In the genomic region with DNA sequence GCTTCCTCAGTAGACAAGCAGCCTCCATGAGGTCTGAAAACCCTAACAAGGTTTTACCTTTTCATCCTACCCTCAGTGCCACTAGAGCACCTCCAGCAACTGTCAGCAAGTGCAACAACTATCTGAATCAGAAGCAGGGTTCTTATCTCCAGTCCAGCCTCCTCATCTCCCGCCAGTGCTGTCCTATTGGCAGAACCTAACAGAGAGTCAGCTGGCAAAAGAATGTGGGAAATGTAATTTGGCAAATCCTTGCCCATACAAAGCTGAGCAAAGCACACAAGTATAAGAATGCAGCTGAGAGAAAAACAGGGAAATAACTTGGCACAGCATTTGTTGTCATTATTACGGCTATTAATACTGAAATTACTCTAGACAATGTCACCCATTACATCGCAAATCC, we compare ENCODE assay signal across 23 cellular contexts.
DNase-seq lines count a peak whose midpoint lies in the region; ATAC-seq and TF ChIP-seq lines count a peak whose summit lies in the region.
"Had no signal": no experiment of that assay in that cellular context is flagged by ENCODE, and none has a peak within 500 bp of the region (broad histone marks: within the 10 kb centered on the region; RNA-seq: fewer than 3 reads in every experiment).

No MANE protein-coding gene starts in this region.

- no peak overlapping the region for H3K23ac ChIP-seq in mesendoderm (ENCODE audit: low read length)

- H2BK5ac ChIP-seq in mesendoderm (ENCODE audit: low read length): no peak overlapping the region

- H3K4me1 ChIP-seq in mesendoderm (ENCODE audit: control insufficient read depth, low read depth, low read length) (no peaks in the 10 kb centered on the region), mucosa of descending colon (ENCODE audit: low read depth) (no peaks in the 10 kb centered on the region), gastroesophageal sphincter (no peaks in the 10 kb centered on the region)

- no peak overlapping the region for H3K56ac ChIP-seq in mesendoderm (ENCODE audit: low read length)

- DNase-seq in AG10803 (ENCODE audit: low read depth): peak; percentile 85
- DNase-seq in RPMI7951 (ENCODE audit: low read depth): peak; percentile 12
- peak; percentile 39 to 45 for DNase-seq in dermis microvascular lymphatic vessel endothelial cell (ENCODE audit: low read depth in 2 of 2)
- peak; percentile 7 for DNase-seq in mesendoderm
- DNase-seq in mucosa of descending colon: no peak
- DNase-seq: activated CD4-positive, alpha-beta T cell treated with anti-CD3 and anti-CD28 coated beads for 4 hours; AML-193; CD8-positive, alpha-beta memory T cell; DMS153; GF-D8; HCEC 1CT; NCI-H187; NCI-H774; SHP77 treated with DMSO at 0.1 percent for 48 hours; stimulated activated CD4-positive, alpha-beta T cell treated with anti-CD3 and anti-CD28 coated beads, Interleukin-2, amount 100 ng/mL, for 48 hours; stimulated activated naive B cell treated with anti-CD40 and anti-IgM and Interleukin-4, amounts not matched to agents 10 μg/mL and 1 μg/mL and 100 μg/mL, for 72 hours; T-cell had no signal

- no CpG with 5 or more reads among the region's 3 CpGs for whole genome bisulfite sequencing in mesendoderm (ENCODE audit: extremely low coverage, insufficient coverage, low lambda C conversion rate)
- WGBS in gastroesophageal sphincter (ENCODE audit: low coverage in 1 of 2), 2 donors: 40 to 52% methylated on average over 3 of the region's 3 CpGs

- H2BK15ac ChIP-seq in mesendoderm (replicated peaks; ENCODE audit: low read depth): no peak overlapping the region

- no peak overlapping the region for H3K4ac ChIP-seq in mesendoderm (ENCODE audit: low read depth, low read length)

- H3K4me2 ChIP-seq in mesendoderm (ENCODE audit: low read length): no peak overlapping the region
- H3K4me2 ChIP-seq: KMS-11 had no signal

- no peak for ATAC-seq in HG02870 (IDR thresholded peaks at IDR 0.05; ENCODE audit: unreplicated experiment)
- ATAC-seq in mucosa of descending colon: no peak
- ATAC-seq in HG03045 (IDR thresholded peaks at IDR 0.05; ENCODE audit: unreplicated experiment): no peak
- no peak for ATAC-seq in gastroesophageal sphincter
- ATAC-seq: stimulated activated naive B cell treated with anti-CD40 and anti-IgM and Interleukin-4, amounts not matched to agents 10 μg/mL and 1 μg/mL and 100 μg/mL, for 72 hours; T-cell had no signal

- H2BK120ac ChIP-seq in mesendoderm (ENCODE audit: low read depth, low read length): no peak overlapping the region

- H4K8ac ChIP-seq in mesendoderm (ENCODE audit: low read depth, low read length): no peak overlapping the region

- no peaks in the 10 kb centered on the region for H3K27me3 ChIP-seq in mesendoderm (ENCODE audit: insufficient read depth, low read length, poor library complexity)
- H3K27me3 ChIP-seq in gastroesophageal sphincter: no peaks in the 10 kb centered on the region
- H3K27me3 ChIP-seq: neutrophil had no signal

- TF ChIP-seq CTCF in AG10803 (conservative IDR thresholded peaks at IDR 0.05; ENCODE audit: low read length) (no peak), mucosa of descending colon (IDR thresholded peaks at IDR 0.05) (no peak), gastroesophageal sphincter (IDR thresholded peaks at IDR 0.05) (no peak)

- H3K18ac ChIP-seq in mesendoderm (ENCODE audit: low read length): no peak overlapping the region

- H2AK5ac ChIP-seq in mesendoderm (ENCODE audit: low read length): no peak overlapping the region

- H4K5ac ChIP-seq in mesendoderm (ENCODE audit: low read length): no peak overlapping the region

- H3K36me3 ChIP-seq in mesendoderm (ENCODE audit: control insufficient read depth, insufficient read depth, low read length): no peaks in the 10 kb centered on the region
- H3K36me3 ChIP-seq in mucosa of descending colon (ENCODE audit: low read depth): no peaks in the 10 kb centered on the region
- H3K36me3 ChIP-seq in gastroesophageal sphincter: no peaks in the 10 kb centered on the region
- H3K36me3 ChIP-seq: neutrophil, thoracic aorta had no signal

- H3K27ac ChIP-seq in mesendoderm (ENCODE audit: low read depth, low read length): no peak overlapping the region
- no peak overlapping the region for H3K27ac ChIP-seq in gastroesophageal sphincter
- H3K27ac ChIP-seq: KMS-11, neutrophil, thoracic aorta had no signal

- no peaks in the 10 kb centered on the region for H3K79me1 ChIP-seq in mesendoderm (ENCODE audit: low read length)

- no peaks in the 10 kb centered on the region for H3K9me3 ChIP-seq in mucosa of descending colon
- no peaks in the 10 kb centered on the region for H3K9me3 ChIP-seq in gastroesophageal sphincter
- H3K9me3 ChIP-seq: neutrophil, thoracic aorta had no signal

- intact Hi-C loops in mucosa of descending colon (cut with DNase I, micrococcal nuclease): no loop called here

- TF ChIP-seq EP300 in gastroesophageal sphincter (IDR thresholded peaks at IDR 0.05): no peak

- H3K9ac ChIP-seq in mesendoderm (ENCODE audit: low read length): no peak overlapping the region
- H3K9ac ChIP-seq: KMS-11 had no signal

- H3K4me3 ChIP-seq in AG10803 (ENCODE audit: low read length) (no peak overlapping the region), mesendoderm (ENCODE audit: low read length) (no peak overlapping the region), mucosa of descending colon (no peak overlapping the region), gastroesophageal sphincter (no peak overlapping the region)
- H3K4me3 ChIP-seq: thoracic aorta had no signal

- H3K79me2 ChIP-seq in mesendoderm (ENCODE audit: control insufficient read depth, insufficient read depth, low read length): no peaks in the 10 kb centered on the region

- no peak for TF ChIP-seq POLR2A in gastroesophageal sphincter (IDR thresholded peaks at IDR 0.05)

Comparison
In these comparisons a context has a peak if more than half of its experiments do, and no peak if none do; other contexts are left out.
1. DNase-seq: peak in AG10803 (single experiment), RPMI7951 (single experiment), dermis microvascular lymphatic vessel endothelial cell (2 of 2) and mesendoderm (single experiment); none in mucosa of descending colon (0 of 3).